In the genomic region with DNA sequence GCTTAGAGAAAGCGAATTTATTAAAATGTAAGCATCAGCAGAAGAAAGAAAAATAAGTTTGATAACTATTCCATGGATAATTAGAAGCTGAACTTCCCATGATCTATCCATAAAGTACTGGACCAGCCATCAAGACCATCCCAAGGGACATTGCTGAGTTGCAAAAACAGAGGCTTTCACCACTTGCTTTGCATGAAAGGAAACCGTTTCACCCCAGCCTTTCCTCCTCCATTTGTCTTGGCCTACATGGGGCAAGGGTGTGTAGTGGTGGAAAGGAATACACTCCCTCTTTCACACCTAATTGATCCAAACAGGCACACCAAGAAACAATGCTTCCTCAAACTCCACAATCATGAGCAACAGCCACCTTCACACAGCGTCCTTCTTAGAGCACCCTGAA, we compare ENCODE assay signal across 18 cellular contexts. TPM values are rescaled to one million over a fixed set of nuclear protein-coding genes. Genes with fewer than 3 reads are reported as not detected.
DNase-seq lines count a peak whose midpoint lies in the region; ATAC-seq, FAIRE-seq and TF ChIP-seq lines count a peak whose summit lies in the region.
"Had no signal": no experiment of that assay in that cellular context is flagged by ENCODE, and none has a peak within 500 bp of the region (broad histone marks: within the 10 kb centered on the region; RNA-seq: fewer than 3 reads in every experiment).

No MANE protein-coding gene starts in this region.

- H3K27me3 ChIP-seq in CD8-positive, alpha-beta memory T cell (ENCODE audit: insufficient read depth, low read length, poor library complexity, severe bottlenecking), result no peaks in the 10 kb centered on the region
- no peaks in the 10 kb centered on the region for H3K27me3 ChIP-seq in PC-3 (ENCODE audit: low read length)

- no peaks in the 10 kb centered on the region for H3K36me3 ChIP-seq in CD8-positive, alpha-beta memory T cell (ENCODE audit: insufficient read depth, low read length)
- no peaks in the 10 kb centered on the region for H3K36me3 ChIP-seq in PC-3 (ENCODE audit: low read depth, low read length)

- no peak overlapping the region for H3K9ac ChIP-seq in PC-3 (ENCODE audit: low read length)

- no peaks in the 10 kb centered on the region for H3K9me3 Mint-ChIP-seq in CD8-positive, alpha-beta memory T cell
- H3K9me3 Mint-ChIP-seq in T-cell (no peaks in the 10 kb centered on the region), immature natural killer cell (no peaks in the 10 kb centered on the region), endothelial cell (ENCODE audit: unreplicated experiment) (no peaks in the 10 kb centered on the region)
- no peaks in the 10 kb centered on the region for H3K9me3 Mint-ChIP-seq in stimulated activated naive B cell treated with anti-CD40 and anti-IgM and Interleukin-4, amounts not matched to agents 10 μg/mL and 1 μg/mL and 100 μg/mL, for 72 hours
- H3K9me3 Mint-ChIP-seq: CD14-positive monocyte had no signal

- CTCF ChIA-PET in CD8-positive, alpha-beta memory T cell (lab: Charles Lee), result interaction anchor here (1.9 kb wide), 2 partner anchors 9 to 115 kb away, joined by 4 to 8 read pairs; no protein-coding TSS in a partner anchor
- CTCF ChIA-PET in T-cell (lab: Charles Lee), result interaction anchor here in 1 of 2 donors (1.2 kb wide), 1 partner anchor 92 kb away, joined by 4 read pairs; no protein-coding TSS in a partner anchor
- CTCF ChIA-PET in PC-3 (lab: Charles Lee), result no interaction called here

- no peak overlapping the region for H3K4me2 ChIP-seq in PC-3 (ENCODE audit: low read length)
- H3K4me2 ChIP-seq: smooth muscle cell had no signal

- no peaks in the 10 kb centered on the region for H3K27me3 Mint-ChIP-seq in CD8-positive, alpha-beta memory T cell
- H3K27me3 Mint-ChIP-seq in T-cell (no peaks in the 10 kb centered on the region), immature natural killer cell (ENCODE audit: low read depth in 3 of 3) (peaks cover 2 to 3% (median 3%) of the 10 kb centered on the region in 3 donors), endothelial cell (ENCODE audit: unreplicated experiment) (peaks cover 2% of the 10 kb centered on the region)
- H3K27me3 Mint-ChIP-seq in stimulated activated naive B cell treated with anti-CD40 and anti-IgM and Interleukin-4, amounts not matched to agents 10 μg/mL and 1 μg/mL and 100 μg/mL, for 72 hours, result no peaks in the 10 kb centered on the region

- FAIRE-seq in GM19239 (lab: Jason Lieb, UNC), result peak; percentile 94
- FAIRE-seq: HTR-8/SVneo, RCC 7860 had no signal

- no peak overlapping the region for H2AFZ ChIP-seq in PC-3 (ENCODE audit: low read length)

- H3K4me1 ChIP-seq in CD8-positive, alpha-beta memory T cell (ENCODE audit: insufficient read depth, low read length), result peaks cover 94% of the 10 kb centered on the region
- H3K4me1 ChIP-seq in PC-3 (ENCODE audit: insufficient read depth, low read length), result peaks cover 4% of the 10 kb centered on the region

- H3K36me3 Mint-ChIP-seq in CD8-positive, alpha-beta memory T cell, result peaks cover 0 to 26% (median 1%) of the 10 kb centered on the region in 3 donors
- H3K36me3 Mint-ChIP-seq in T-cell (peaks cover 4% of the 10 kb centered on the region), immature natural killer cell (no peaks in the 10 kb centered on the region), endothelial cell (ENCODE audit: low read depth, unreplicated experiment) (peaks cover 5% of the 10 kb centered on the region)
- H3K36me3 Mint-ChIP-seq in stimulated activated naive B cell treated with anti-CD40 and anti-IgM and Interleukin-4, amounts not matched to agents 10 μg/mL and 1 μg/mL and 100 μg/mL, for 72 hours, result peaks cover 0 to 9% of the 10 kb centered on the region in 2 donors
- H3K36me3 Mint-ChIP-seq: CD14-positive monocyte had no signal

- DNase-seq in CD8-positive, alpha-beta memory T cell, result no peak
- DNase-seq in GM19239 (ENCODE audit: insufficient read length, low spot score) (no peak), T-cell (no peak), immature natural killer cell (no peak), PC-3 (no peak), endothelial cell (ENCODE audit: low spot score) (no peak)
- DNase-seq in stimulated activated naive B cell treated with anti-CD40 and anti-IgM and Interleukin-4, amounts not matched to agents 10 μg/mL and 1 μg/mL and 100 μg/mL, for 72 hours, result no peak
- DNase-seq: dermis blood vessel endothelial cell, hippocampal formation, left cardiac atrium, NCI-H748 treated with DMSO at 0.1 percent for 48 hours, posterior cingulate gyrus, substantia nigra had no signal

- peak overlapping the region; percentile 89 to 99 (median 96) for H3K27ac Mint-ChIP-seq in CD8-positive, alpha-beta memory T cell
- H3K27ac Mint-ChIP-seq in T-cell (peak overlapping the region; percentile 89 to 94), immature natural killer cell (peak overlapping the region; percentile 76 to 96 (median 89)), endothelial cell (ENCODE audit: unreplicated experiment) (no peak overlapping the region)
- H3K27ac Mint-ChIP-seq in stimulated activated naive B cell treated with anti-CD40 and anti-IgM and Interleukin-4, amounts not matched to agents 10 μg/mL and 1 μg/mL and 100 μg/mL, for 72 hours, result no peak overlapping the region

- H4K20me1 ChIP-seq in PC-3 (ENCODE audit: low read length), result peaks cover 18% of the 10 kb centered on the region; the same call in 1 of the 2 replicates

- no TSS peak for BruUV-seq in PC-3 (replicated peaks; lab: Mats Ljungman, UMichigan)

- peaks cover 82% of the 10 kb centered on the region for H3K79me2 ChIP-seq in PC-3 (ENCODE audit: low read length)

- TF ChIP-seq CTCF in PC-3 (conservative IDR thresholded peaks at IDR 0.05; ENCODE audit: low read depth, low read length), result no peak
- TF ChIP-seq CTCF in endothelial cell (IDR thresholded peaks at IDR 0.05; ENCODE audit: unreplicated experiment), result no peak

- peak overlapping the region; percentile 33 to 92 (median 88) for H3K4me3 Mint-ChIP-seq in CD8-positive, alpha-beta memory T cell
- H3K4me3 Mint-ChIP-seq in T-cell (peak overlapping the region; percentile 37 to 79 (median 56)), immature natural killer cell (peak overlapping the region in 3 of 5 donors; percentile 39 to 85 (median 84)), endothelial cell (ENCODE audit: unreplicated experiment) (no peak overlapping the region)
- peak overlapping the region in 1 of 2 donors; percentile 9 for H3K4me3 Mint-ChIP-seq in stimulated activated naive B cell treated with anti-CD40 and anti-IgM and Interleukin-4, amounts not matched to agents 10 μg/mL and 1 μg/mL and 100 μg/mL, for 72 hours
- H3K4me3 Mint-ChIP-seq: CD14-positive monocyte had no signal

- intact Hi-C loops in PC-3 (cut with micrococcal nuclease), result no loop called here

- no peaks in the 10 kb centered on the region for H3K9me2 ChIP-seq in PC-3 (replicated peaks; ENCODE audit: low read length)

- no peaks in the 10 kb centered on the region for H3K9me3 ChIP-seq in CD8-positive, alpha-beta memory T cell (ENCODE audit: low read length)
- H3K9me3 ChIP-seq in PC-3 (ENCODE audit: low read length), result no peaks in the 10 kb centered on the region

- H3K4me1 Mint-ChIP-seq in CD8-positive, alpha-beta memory T cell, result peaks cover 89 to 100% (median 100%) of the 10 kb centered on the region in 3 donors
- peaks cover 93 to 96% (median 94%) of the 10 kb centered on the region in 3 donors for H3K4me1 Mint-ChIP-seq in T-cell
- H3K4me1 Mint-ChIP-seq in immature natural killer cell, result peaks cover 37 to 86% of the 10 kb centered on the region in 2 donors
- peaks cover 45 to 65% of the 10 kb centered on the region in 2 donors for H3K4me1 Mint-ChIP-seq in stimulated activated naive B cell treated with anti-CD40 and anti-IgM and Interleukin-4, amounts not matched to agents 10 μg/mL and 1 μg/mL and 100 μg/mL, for 72 hours
- peaks cover 10% of the 10 kb centered on the region for H3K4me1 Mint-ChIP-seq in endothelial cell (ENCODE audit: unreplicated experiment)

- peak in 2 of 4 experiments; percentile 10 to 14 for ATAC-seq in T-cell (replicated peaks in 1 of 4)
- ATAC-seq in stimulated activated naive B cell treated with anti-CD40 and anti-IgM and Interleukin-4, amounts not matched to agents 10 μg/mL and 1 μg/mL and 100 μg/mL, for 72 hours (replicated peaks), result no peak
- ATAC-seq in HG03280 (IDR thresholded peaks at IDR 0.05; ENCODE audit: unreplicated experiment), result no peak
- no peak for ATAC-seq in PC-3
- ATAC-seq: left cardiac atrium had no signal

- H3K27ac ChIP-seq in CD8-positive, alpha-beta memory T cell (ENCODE audit: low read depth, low read length), result no peak overlapping the region
- H3K27ac ChIP-seq in PC-3 (ENCODE audit: low read length), result no peak overlapping the region

- POLR2A ChIA-PET in CD8-positive, alpha-beta memory T cell (lab: Charles Lee), result interaction anchor here (1.0 to 1.3 kb wide), 5 partner anchors 8 to 92 kb away, joined by 3 to 5 read pairs (median 3); no protein-coding TSS in a partner anchor
- POLR2A ChIA-PET in T-cell (lab: Charles Lee) (interaction anchor here (0.5 to 1.6 kb wide), 9 partner anchors 9 to 152 kb away, joined by 3 to 6 read pairs (median 4); no protein-coding TSS in a partner anchor), PC-3 (lab: Charles Lee; ENCODE audit: unreplicated experiment) (no interaction called here)

- no peak overlapping the region for H3K4me3 ChIP-seq in CD8-positive, alpha-beta memory T cell (ENCODE audit: low read length)
- H3K4me3 ChIP-seq in PC-3 (ENCODE audit: low read length), result no peak overlapping the region
- H3K4me3 ChIP-seq: smooth muscle cell had no signal

- H3F3A ChIP-seq in PC-3 (ENCODE audit: low read length, unreplicated experiment), result no peaks in the 10 kb centered on the region

RNA-seq across cellular contexts. Expression of a gene that starts 10.4 kb away (rescaled TPM):
- 10 to 100 TPM; 37.1 to 37.2 TPM for total RNA-seq in CD8-positive, alpha-beta memory T cell
- polyA plus RNA-seq in CD8-positive, alpha-beta memory T cell, result 15.4 TPM
- total RNA-seq in T-cell (10 to 100 TPM; 71.4 to 81.4 (median 75.2) TPM), PC-3 (2014; rRNA removed) (9.1 and 11.9 TPM in 2 replicates), endothelial cell (ENCODE audit: unreplicated experiment) (15.6 TPM)
- polyA plus RNA-seq in immature natural killer cell, result 1 to 10 TPM in 2 of 3 donors, under 1 TPM in 1; 0.13 to 4.6 (median 1.5) TPM

Comparison
In these comparisons a context has a peak if more than half of its experiments do, and no peak if none do; other contexts are left out.
1. H3K27ac Mint-ChIP-seq: peak in CD8-positive, alpha-beta memory T cell (8 of 8), T-cell (2 of 2) and immature natural killer cell (6 of 6); none in stimulated activated naive B cell treated with anti-CD40 and anti-IgM and Interleukin-4, amounts not matched to agents 10 μg/mL and 1 μg/mL and 100 μg/mL, for 72 hours (single experiment) and endothelial cell (single experiment).